ENCODE assay signal across 2 cellular contexts in the genomic region with DNA sequence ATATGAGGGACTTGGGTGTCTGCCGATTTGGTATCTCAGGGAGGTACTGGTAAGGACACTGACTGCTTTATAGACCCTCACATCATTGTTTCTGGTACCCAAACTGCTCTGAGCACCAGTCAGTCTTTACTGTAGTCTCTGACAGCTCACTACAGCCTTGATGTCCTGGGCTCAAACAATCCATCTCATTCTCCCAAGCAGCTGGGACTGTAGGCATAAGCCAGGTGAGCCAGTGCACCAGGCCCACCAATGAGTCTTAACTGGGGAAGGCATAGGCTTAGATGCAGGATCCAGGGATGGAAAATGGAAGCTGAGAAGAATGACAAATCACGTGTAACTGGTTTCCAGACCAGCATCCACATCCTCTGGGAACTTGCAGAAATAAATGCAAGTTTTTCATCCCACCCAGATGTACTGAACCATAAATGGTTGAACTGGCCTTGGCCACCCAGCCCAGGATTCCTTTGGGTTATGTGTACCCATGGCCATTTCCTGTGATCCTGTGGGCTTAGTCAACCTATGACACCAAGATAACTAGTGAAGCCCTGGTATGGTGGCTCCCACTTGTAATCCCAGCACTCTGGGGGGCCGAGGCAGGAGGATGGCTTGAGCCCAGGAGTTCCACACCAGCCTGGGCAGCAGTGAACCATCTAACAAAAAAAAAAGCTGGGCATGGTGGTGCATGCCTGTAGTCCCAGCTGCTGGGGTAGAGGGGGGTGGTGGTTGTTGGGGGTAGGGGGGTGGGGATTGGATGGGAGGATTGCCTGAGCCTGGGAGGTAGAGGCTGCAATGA.
A peak's percentile ranks its signal among the peaks of the same experiment; 100 is the strongest.
TF ChIP-seq lines count a peak whose summit lies in the region.

No MANE protein-coding gene starts in this region.

TF ChIP-seq in HCT116, 20 proteins besides CTCF, POLR2A, EP300 and RAD21:
- TF ChIP-seq JUND (IDR thresholded peaks at IDR 0.05) (no peak), CBX3 (IDR thresholded peaks at IDR 0.05; ENCODE audit: low read depth) (no peak), ZNF274 (IDR thresholded peaks at IDR 0.05; ENCODE audit: low read depth, low read length) (no peak), EGR1 (IDR thresholded peaks at IDR 0.05; ENCODE audit: low read depth) (no peak), EZH2phosphoT487 (IDR thresholded peaks at IDR 0.05; ENCODE audit: borderline replicate concordance) (no peak), SIN3A (IDR thresholded peaks at IDR 0.05; ENCODE audit: low read depth) (no peak), EZH2 (IDR thresholded peaks at IDR 0.05) (no peak), POLR2AphosphoS5 (IDR thresholded peaks at IDR 0.05; ENCODE audit: low read depth, low read length) (peak; percentile 63)
- TF ChIP-seq, protein P1, sequence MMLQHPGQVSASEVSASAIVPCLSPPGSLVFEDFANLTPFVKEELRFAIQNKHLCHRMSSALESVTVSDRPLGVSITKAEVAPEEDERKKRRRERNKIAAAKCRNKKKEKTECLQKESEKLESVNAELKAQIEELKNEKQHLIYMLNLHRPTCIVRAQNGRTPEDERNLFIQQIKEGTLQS (IDR thresholded peaks at IDR 0.05): no peak

TF ChIP-seq in HepG2, 621 proteins besides CTCF, POLR2A, EP300 and RAD21 (continues in another document):
- TF ChIP-seq KLF16 (CRISPR knock-in tag; IDR thresholded peaks at IDR 0.05): no peak
- peak; percentile 75 for TF ChIP-seq KDM2A (CRISPR knock-in tag; IDR thresholded peaks at IDR 0.05; ENCODE audit: borderline replicate concordance, low read depth)
- TF ChIP-seq ZNF260 (CRISPR knock-in tag; IDR thresholded peaks at IDR 0.05; ENCODE audit: borderline replicate concordance, low read depth): 0 out of 2 replicates have a peak, but pooled peaks have one; percentile 46
- peak; percentile 57 for TF ChIP-seq SALL1 (CRISPR knock-in tag; IDR thresholded peaks at IDR 0.05)
- TF ChIP-seq, protein P2, sequence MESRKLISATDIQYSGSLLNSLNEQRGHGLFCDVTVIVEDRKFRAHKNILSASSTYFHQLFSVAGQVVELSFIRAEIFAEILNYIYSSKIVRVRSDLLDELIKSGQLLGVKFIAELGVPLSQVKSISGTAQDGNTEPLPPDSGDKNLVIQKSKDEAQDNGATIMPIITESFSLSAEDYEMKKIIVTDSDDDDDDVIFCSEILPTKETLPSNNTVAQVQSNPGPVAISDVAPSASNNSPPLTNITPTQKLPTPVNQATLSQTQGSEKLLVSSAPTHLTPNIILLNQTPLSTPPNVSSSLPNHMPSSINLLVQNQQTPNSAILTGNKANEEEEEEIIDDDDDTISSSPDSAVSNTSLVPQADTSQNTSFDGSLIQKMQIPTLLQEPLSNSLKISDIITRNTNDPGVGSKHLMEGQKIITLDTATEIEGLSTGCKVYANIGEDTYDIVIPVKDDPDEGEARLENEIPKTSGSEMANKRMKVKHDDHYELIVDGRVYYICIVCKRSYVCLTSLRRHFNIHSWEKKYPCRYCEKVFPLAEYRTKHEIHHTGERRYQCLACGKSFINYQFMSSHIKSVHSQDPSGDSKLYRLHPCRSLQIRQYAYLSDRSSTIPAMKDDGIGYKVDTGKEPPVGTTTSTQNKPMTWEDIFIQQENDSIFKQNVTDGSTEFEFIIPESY (CRISPR knock-in tag; IDR thresholded peaks at IDR 0.05): no peak; the same call in 1 of the 2 replicates
- no peak for TF ChIP-seq ZFP90 (CRISPR knock-in tag; IDR thresholded peaks at IDR 0.05; ENCODE audit: borderline replicate concordance)
- 0 out of 2 replicates have a peak, but pooled peaks have one; percentile 7 for TF ChIP-seq THAP11 (CRISPR knock-in tag; IDR thresholded peaks at IDR 0.05)
- TF ChIP-seq ZC3H13 (CRISPR knock-in tag; IDR thresholded peaks at IDR 0.05): peak; percentile 100
- TF ChIP-seq SRSF4 (IDR thresholded peaks at IDR 0.05; ENCODE audit: low read depth, low read length, poor library complexity, severe bottlenecking): peak; percentile 35
- TF ChIP-seq MEF2D (CRISPR knock-in tag; IDR thresholded peaks at IDR 0.05): no peak
- no peak for TF ChIP-seq HDAC1 (CRISPR knock-in tag; IDR thresholded peaks at IDR 0.05)
- no peak for TF ChIP-seq ZNF615 (CRISPR knock-in tag; IDR thresholded peaks at IDR 0.05; ENCODE audit: borderline replicate concordance)
- TF ChIP-seq, protein P3, sequence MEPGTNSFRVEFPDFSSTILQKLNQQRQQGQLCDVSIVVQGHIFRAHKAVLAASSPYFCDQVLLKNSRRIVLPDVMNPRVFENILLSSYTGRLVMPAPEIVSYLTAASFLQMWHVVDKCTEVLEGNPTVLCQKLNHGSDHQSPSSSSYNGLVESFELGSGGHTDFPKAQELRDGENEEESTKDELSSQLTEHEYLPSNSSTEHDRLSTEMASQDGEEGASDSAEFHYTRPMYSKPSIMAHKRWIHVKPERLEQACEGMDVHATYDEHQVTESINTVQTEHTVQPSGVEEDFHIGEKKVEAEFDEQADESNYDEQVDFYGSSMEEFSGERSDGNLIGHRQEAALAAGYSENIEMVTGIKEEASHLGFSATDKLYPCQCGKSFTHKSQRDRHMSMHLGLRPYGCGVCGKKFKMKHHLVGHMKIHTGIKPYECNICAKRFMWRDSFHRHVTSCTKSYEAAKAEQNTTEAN (CRISPR knock-in tag; conservative IDR thresholded peaks at IDR 0.05): no peak
- TF ChIP-seq REPIN1 (CRISPR knock-in tag; IDR thresholded peaks at IDR 0.05; ENCODE audit: borderline replicate concordance, low read depth): no peak
- peak; percentile 35; the same call in 1 of the 2 replicates for TF ChIP-seq RFXANK (CRISPR knock-in tag; IDR thresholded peaks at IDR 0.05)
- TF ChIP-seq ZFP62 (CRISPR knock-in tag; IDR thresholded peaks at IDR 0.05): no peak
- no peak for TF ChIP-seq GATAD1 (CRISPR knock-in tag; IDR thresholded peaks at IDR 0.05)
- TF ChIP-seq, protein P4, sequence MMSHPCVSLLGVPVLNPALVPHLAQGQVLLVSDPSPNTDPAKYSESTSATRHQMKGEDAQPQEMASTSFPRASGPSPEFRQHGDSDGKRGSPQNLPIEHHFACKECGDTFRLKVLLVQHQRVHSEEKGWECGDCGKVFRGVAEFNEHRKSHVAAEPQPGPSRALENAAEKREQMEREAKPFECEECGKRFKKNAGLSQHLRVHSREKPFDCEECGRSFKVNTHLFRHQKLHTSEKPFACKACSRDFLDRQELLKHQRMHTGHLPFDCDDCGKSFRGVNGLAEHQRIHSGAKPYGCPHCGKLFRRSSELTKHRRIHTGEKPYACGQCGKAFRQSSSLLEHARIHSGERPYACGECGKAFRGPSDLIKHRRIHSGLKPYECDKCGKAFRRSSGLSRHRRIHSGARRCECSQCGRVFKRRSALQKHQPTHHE (CRISPR knock-in tag; IDR thresholded peaks at IDR 0.05; ENCODE audit: borderline replicate concordance): no peak
- no peak for TF ChIP-seq SYNCRIP (IDR thresholded peaks at IDR 0.05; ENCODE audit: insufficient read depth, low read depth, low read length)
- no peak for TF ChIP-seq TEAD3 (CRISPR knock-in tag; optimal IDR thresholded peaks at IDR 0.05; ENCODE audit: borderline replicate concordance)
- no peak for TF ChIP-seq IRX3 (CRISPR knock-in tag; IDR thresholded peaks at IDR 0.05; ENCODE audit: borderline replicate concordance, low read depth)
- TF ChIP-seq, protein P5, sequence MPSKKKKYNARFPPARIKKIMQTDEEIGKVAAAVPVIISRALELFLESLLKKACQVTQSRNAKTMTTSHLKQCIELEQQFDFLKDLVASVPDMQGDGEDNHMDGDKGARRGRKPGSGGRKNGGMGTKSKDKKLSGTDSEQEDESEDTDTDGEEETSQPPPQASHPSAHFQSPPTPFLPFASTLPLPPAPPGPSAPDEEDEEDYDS (CRISPR knock-in tag; IDR thresholded peaks at IDR 0.05): no peak
- no peak for TF ChIP-seq MXI1 (IDR thresholded peaks at IDR 0.05; ENCODE audit: borderline replicate concordance, low read depth, low read length)
- no peak for TF ChIP-seq MYNN (CRISPR knock-in tag; IDR thresholded peaks at IDR 0.05; ENCODE audit: low read depth)
- TF ChIP-seq YY1 (IDR thresholded peaks at IDR 0.05; ENCODE audit: insufficient read depth, insufficient replicate concordance, low read depth, low read length): no peak
- TF ChIP-seq, protein P6, sequence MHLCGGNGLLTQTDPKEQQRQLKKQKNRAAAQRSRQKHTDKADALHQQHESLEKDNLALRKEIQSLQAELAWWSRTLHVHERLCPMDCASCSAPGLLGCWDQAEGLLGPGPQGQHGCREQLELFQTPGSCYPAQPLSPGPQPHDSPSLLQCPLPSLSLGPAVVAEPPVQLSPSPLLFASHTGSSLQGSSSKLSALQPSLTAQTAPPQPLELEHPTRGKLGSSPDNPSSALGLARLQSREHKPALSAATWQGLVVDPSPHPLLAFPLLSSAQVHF (CRISPR knock-in tag; IDR thresholded peaks at IDR 0.05): 0 out of 2 replicates have a peak, but pooled peaks have one; percentile 32
- TF ChIP-seq REL (CRISPR knock-in tag; conservative IDR thresholded peaks at IDR 0.05): 0 out of 2 replicates have a peak, but pooled peaks have one; percentile 41
- no peak for TF ChIP-seq ZBTB7B (CRISPR knock-in tag; IDR thresholded peaks at IDR 0.05)
- TF ChIP-seq, protein P7, sequence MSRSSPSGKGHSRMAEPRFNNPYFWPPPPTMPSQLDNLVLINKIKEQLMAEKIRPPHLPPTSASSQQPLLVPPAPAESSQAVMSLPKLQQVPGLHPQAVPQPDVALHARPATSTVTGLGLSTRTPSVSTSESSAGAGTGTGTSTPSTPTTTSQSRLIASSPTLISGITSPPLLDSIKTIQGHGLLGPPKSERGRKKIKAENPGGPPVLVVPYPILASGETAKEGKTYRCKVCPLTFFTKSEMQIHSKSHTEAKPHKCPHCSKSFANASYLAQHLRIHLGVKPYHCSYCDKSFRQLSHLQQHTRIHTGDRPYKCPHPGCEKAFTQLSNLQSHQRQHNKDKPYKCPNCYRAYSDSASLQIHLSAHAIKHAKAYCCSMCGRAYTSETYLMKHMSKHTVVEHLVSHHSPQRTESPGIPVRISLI (CRISPR knock-in tag; IDR thresholded peaks at IDR 0.05; ENCODE audit: borderline replicate concordance): no peak
- TF ChIP-seq JDP2 (CRISPR knock-in tag; IDR thresholded peaks at IDR 0.05; ENCODE audit: borderline replicate concordance): no peak
- TF ChIP-seq ZNF746 (CRISPR knock-in tag; IDR thresholded peaks at IDR 0.05): no peak
- no peak for TF ChIP-seq KLF11 (CRISPR knock-in tag; IDR thresholded peaks at IDR 0.05)
- TF ChIP-seq MBD4 (IDR thresholded peaks at IDR 0.05; ENCODE audit: borderline replicate concordance, low read length): peak; percentile 92
- TF ChIP-seq, protein P8, sequence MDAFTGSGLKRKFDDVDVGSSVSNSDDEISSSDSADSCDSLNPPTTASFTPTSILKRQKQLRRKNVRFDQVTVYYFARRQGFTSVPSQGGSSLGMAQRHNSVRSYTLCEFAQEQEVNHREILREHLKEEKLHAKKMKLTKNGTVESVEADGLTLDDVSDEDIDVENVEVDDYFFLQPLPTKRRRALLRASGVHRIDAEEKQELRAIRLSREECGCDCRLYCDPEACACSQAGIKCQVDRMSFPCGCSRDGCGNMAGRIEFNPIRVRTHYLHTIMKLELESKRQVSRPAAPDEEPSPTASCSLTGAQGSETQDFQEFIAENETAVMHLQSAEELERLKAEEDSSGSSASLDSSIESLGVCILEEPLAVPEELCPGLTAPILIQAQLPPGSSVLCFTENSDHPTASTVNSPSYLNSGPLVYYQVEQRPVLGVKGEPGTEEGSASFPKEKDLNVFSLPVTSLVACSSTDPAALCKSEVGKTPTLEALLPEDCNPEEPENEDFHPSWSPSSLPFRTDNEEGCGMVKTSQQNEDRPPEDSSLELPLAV (CRISPR knock-in tag; conservative IDR thresholded peaks at IDR 0.05; ENCODE audit: low read depth): 0 out of 2 replicates have a peak, but pooled peaks have one; percentile 19
- no peak for TF ChIP-seq ZNF839 (CRISPR knock-in tag; IDR thresholded peaks at IDR 0.05; ENCODE audit: borderline replicate concordance)
- no peak for TF ChIP-seq NFYB (CRISPR knock-in tag; IDR thresholded peaks at IDR 0.05)
- no peak for TF ChIP-seq SP1 (IDR thresholded peaks at IDR 0.05)
- TF ChIP-seq SP1 (CRISPR knock-in tag; IDR thresholded peaks at IDR 0.05): no peak
- TF ChIP-seq, protein P9, sequence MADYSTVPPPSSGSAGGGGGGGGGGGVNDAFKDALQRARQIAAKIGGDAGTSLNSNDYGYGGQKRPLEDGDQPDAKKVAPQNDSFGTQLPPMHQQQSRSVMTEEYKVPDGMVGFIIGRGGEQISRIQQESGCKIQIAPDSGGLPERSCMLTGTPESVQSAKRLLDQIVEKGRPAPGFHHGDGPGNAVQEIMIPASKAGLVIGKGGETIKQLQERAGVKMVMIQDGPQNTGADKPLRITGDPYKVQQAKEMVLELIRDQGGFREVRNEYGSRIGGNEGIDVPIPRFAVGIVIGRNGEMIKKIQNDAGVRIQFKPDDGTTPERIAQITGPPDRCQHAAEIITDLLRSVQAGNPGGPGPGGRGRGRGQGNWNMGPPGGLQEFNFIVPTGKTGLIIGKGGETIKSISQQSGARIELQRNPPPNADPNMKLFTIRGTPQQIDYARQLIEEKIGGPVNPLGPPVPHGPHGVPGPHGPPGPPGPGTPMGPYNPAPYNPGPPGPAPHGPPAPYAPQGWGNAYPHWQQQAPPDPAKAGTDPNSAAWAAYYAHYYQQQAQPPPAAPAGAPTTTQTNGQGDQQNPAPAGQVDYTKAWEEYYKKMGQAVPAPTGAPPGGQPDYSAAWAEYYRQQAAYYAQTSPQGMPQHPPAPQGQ (CRISPR knock-in tag; IDR thresholded peaks at IDR 0.05; ENCODE audit: borderline replicate concordance): 0 out of 2 replicates have a peak, but pooled peaks have one; percentile 27
- TF ChIP-seq ELF1 (CRISPR knock-in tag; IDR thresholded peaks at IDR 0.05): no peak
- TF ChIP-seq NFE2L1 (CRISPR knock-in tag; IDR thresholded peaks at IDR 0.05; ENCODE audit: borderline replicate concordance): no peak
- TF ChIP-seq ZFP37 (CRISPR knock-in tag; IDR thresholded peaks at IDR 0.05; ENCODE audit: borderline replicate concordance): no peak
- TF ChIP-seq, protein P10, sequence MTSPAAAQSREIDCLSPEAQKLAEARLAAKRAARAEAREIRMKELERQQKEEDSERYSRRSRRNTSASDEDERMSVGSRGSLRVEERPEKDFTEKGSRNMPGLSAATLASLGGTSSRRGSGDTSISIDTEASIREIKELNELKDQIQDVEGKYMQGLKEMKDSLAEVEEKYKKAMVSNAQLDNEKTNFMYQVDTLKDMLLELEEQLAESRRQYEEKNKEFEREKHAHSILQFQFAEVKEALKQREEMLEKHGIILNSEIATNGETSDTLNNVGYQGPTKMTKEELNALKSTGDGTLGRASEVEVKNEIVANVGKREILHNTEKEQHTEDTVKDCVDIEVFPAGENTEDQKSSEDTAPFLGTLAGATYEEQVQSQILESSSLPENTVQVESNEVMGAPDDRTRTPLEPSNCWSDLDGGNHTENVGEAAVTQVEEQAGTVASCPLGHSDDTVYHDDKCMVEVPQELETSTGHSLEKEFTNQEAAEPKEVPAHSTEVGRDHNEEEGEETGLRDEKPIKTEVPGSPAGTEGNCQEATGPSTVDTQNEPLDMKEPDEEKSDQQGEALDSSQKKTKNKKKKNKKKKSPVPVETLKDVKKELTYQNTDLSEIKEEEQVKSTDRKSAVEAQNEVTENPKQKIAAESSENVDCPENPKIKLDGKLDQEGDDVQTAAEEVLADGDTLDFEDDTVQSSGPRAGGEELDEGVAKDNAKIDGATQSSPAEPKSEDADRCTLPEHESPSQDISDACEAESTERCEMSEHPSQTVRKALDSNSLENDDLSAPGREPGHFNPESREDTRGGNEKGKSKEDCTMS (CRISPR knock-in tag; conservative IDR thresholded peaks at IDR 0.05): no peak
- TF ChIP-seq ZNF331 (CRISPR knock-in tag; IDR thresholded peaks at IDR 0.05): no peak
- TF ChIP-seq ZNF44 (CRISPR knock-in tag; IDR thresholded peaks at IDR 0.05): peak; percentile 71; the same call in 1 of the 2 replicates
- TF ChIP-seq ZNF136 (CRISPR knock-in tag; IDR thresholded peaks at IDR 0.05; ENCODE audit: low read depth): no peak
- TF ChIP-seq ZNF230 (CRISPR knock-in tag; IDR thresholded peaks at IDR 0.05): no peak
